19 cellular contexts compared by ENCODE assay signal in genomic region chr5:143124593-143124992, GRCh38.
DNase-seq lines count a peak whose midpoint lies in the region; ATAC-seq and TF ChIP-seq lines count a peak whose summit lies in the region.
"Had no signal": no experiment of that assay in that cellular context is flagged by ENCODE, and none has a peak within 500 bp of the region (broad histone marks: within the 10 kb centered on the region; RNA-seq: fewer than 3 reads in every experiment).

No MANE protein-coding gene starts in this region.

- H3K27ac Mint-ChIP-seq in GM23338 = peak overlapping the region; percentile 55; the same call in 1 of the 2 replicates
- H3K27ac Mint-ChIP-seq: natural killer cell had no signal

- DNase-seq in ELF-1 (ENCODE audit: low read depth, low spot score) (peak; percentile 10), GM23338 (ENCODE audit: low spot score) (no peak), erythroblast (lab: John Stamatoyannopoulos, UW) (peak; percentile 29 to 38), GM03348 (ENCODE audit: low spot score) (no peak)
- no peak for DNase-seq in stimulated activated CD4-positive, alpha-beta T cell treated with anti-CD3 and anti-CD28 coated beads, Interleukin-4, amount 100 ng/mL, for 1 hour
- DNase-seq: activated CD8-positive, alpha-beta memory T cell treated with anti-CD3 and anti-CD28 coated beads, Interleukin-2, amount 50 U/mL, for 4 hours; esophagus squamous epithelium; hippocampal formation; left ventricle myocardium inferior; MV-4-11; natural killer cell; NCI-H446; RPMI8226; stimulated activated CD4-positive, alpha-beta T cell treated with anti-CD3 and anti-CD28 coated beads, Interleukin-4, amount 100 ng/mL, for 4 hours; stimulated activated naive CD4-positive, alpha-beta T cell treated with Interleukin-2 at 50 U/mL for 16 hours had no signal

- H3K9me3 ChIP-seq in OCI-LY3 (ENCODE audit: insufficient read depth, low read length) = no peaks in the 10 kb centered on the region
- H3K9me3 ChIP-seq: esophagus squamous epithelium, left ventricle myocardium inferior had no signal

- H3K4me3 Mint-ChIP-seq in GM23338 = no peak overlapping the region
- H3K4me3 Mint-ChIP-seq: natural killer cell had no signal

- H2AFZ ChIP-seq in GM23338 = no peak overlapping the region
- H2AFZ ChIP-seq in OCI-LY3 (ENCODE audit: low read depth, low read length) = no peak overlapping the region

- TF ChIP-seq CTCF in GM23338 (conservative IDR thresholded peaks at IDR 0.05; ENCODE audit: low read depth in 2 of 2) (0 out of 4 replicates have a peak, but pooled peaks of 1 of the 2 experiments have one; percentile 7), OCI-LY3 (IDR thresholded peaks at IDR 0.05; ENCODE audit: low read depth, low read length) (no peak)

- no peaks in the 10 kb centered on the region for H3K36me3 ChIP-seq in GM23338 (ENCODE audit: insufficient read depth)
- H3K36me3 ChIP-seq in OCI-LY3 (replicated peaks; ENCODE audit: low read depth, low read length) = no peaks in the 10 kb centered on the region
- H3K36me3 ChIP-seq: esophagus squamous epithelium had no signal

- no peak for TF ChIP-seq POLR2A in erythroblast (IDR thresholded peaks at IDR 0.05; ENCODE audit: low read length)

- H3K4me1 ChIP-seq in GM23338 (ENCODE audit: insufficient read depth) (peaks cover 19% of the 10 kb centered on the region), OCI-LY3 (ENCODE audit: low read length) (peaks cover 41% of the 10 kb centered on the region)

- peaks cover 2% of the 10 kb centered on the region; the same call in 1 of the 3 replicates for H3K36me3 Mint-ChIP-seq in GM23338 (ENCODE audit: low read depth)

- H3K4me2 ChIP-seq in GM23338 = no peak overlapping the region
- H3K4me2 ChIP-seq in OCI-LY3 (ENCODE audit: low read length) = peak overlapping the region; percentile 39

- H3K79me2 ChIP-seq in GM23338 (replicated peaks; ENCODE audit: insufficient read depth) (no peaks in the 10 kb centered on the region), OCI-LY3 (ENCODE audit: low read length) (no peaks in the 10 kb centered on the region)

- H3K9ac ChIP-seq in OCI-LY3 (ENCODE audit: low read length) = no peak overlapping the region
- H3K9ac ChIP-seq: BLaER1 treated with 17β-estradiol and CSF1 and Interleukin-3, amounts not matched to agents 10 nM and 100 nM had no signal

- H3K27me3 ChIP-seq in GM23338 (ENCODE audit: insufficient read depth) (no peaks in the 10 kb centered on the region), OCI-LY3 (ENCODE audit: low read depth, low read length) (no peaks in the 10 kb centered on the region)
- H3K27me3 ChIP-seq: BLaER1 treated with 17β-estradiol and CSF1 and Interleukin-3, amounts not matched to agents 10 nM and 100 nM; esophagus squamous epithelium had no signal

- no peaks in the 10 kb centered on the region for H3F3A ChIP-seq in GM23338 (replicated peaks; ENCODE audit: low read depth)

- H3K27me3 Mint-ChIP-seq in GM23338 (ENCODE audit: insufficient read depth, low read depth, poor library complexity) = peaks cover 2% of the 10 kb centered on the region

- H3K9me2 ChIP-seq in GM23338 (ENCODE audit: insufficient read depth) = peaks cover 9% of the 10 kb centered on the region

- no peak overlapping the region for H3K4me3 ChIP-seq in GM23338
- H3K4me3 ChIP-seq in OCI-LY3 (ENCODE audit: low read length) = no peak overlapping the region
- H3K4me3 ChIP-seq: BLaER1 treated with 17β-estradiol and CSF1 and Interleukin-3, amounts not matched to agents 10 nM and 100 nM; coronary artery; esophagus squamous epithelium; left ventricle myocardium inferior had no signal

- no peak overlapping the region for H3K27ac ChIP-seq in GM23338 (ENCODE audit: low read depth)
- no peak overlapping the region for H3K27ac ChIP-seq in OCI-LY3 (ENCODE audit: low read length)
- H3K27ac ChIP-seq: BLaER1 treated with 17β-estradiol and CSF1 and Interleukin-3, amounts not matched to agents 10 nM and 100 nM; coronary artery; esophagus squamous epithelium; left ventricle myocardium inferior had no signal

- ATAC-seq in GM23338 = no peak
- no peak for ATAC-seq in GM21576 (IDR thresholded peaks at IDR 0.05; ENCODE audit: unreplicated experiment)

- H4K20me1 ChIP-seq in GM23338 (replicated peaks; ENCODE audit: insufficient read depth) (no peaks in the 10 kb centered on the region), OCI-LY3 (ENCODE audit: insufficient read depth, low read length) (no peaks in the 10 kb centered on the region)

- no peaks in the 10 kb centered on the region for H3K9me3 Mint-ChIP-seq in GM23338
- H3K9me3 Mint-ChIP-seq: natural killer cell had no signal

- H3K4me1 Mint-ChIP-seq in GM23338 = peaks cover 45% of the 10 kb centered on the region

TF ChIP-seq in GM23338, 12 proteins besides CTCF, POLR2A, EP300 and RAD21 (continues in another document):
- TF ChIP-seq REST (IDR thresholded peaks at IDR 0.05; ENCODE audit: unreplicated experiment) = no peak
- TF ChIP-seq EZH2 (IDR thresholded peaks at IDR 0.05; ENCODE audit: low read depth, unreplicated experiment) = no peak

Comparison
In these comparisons a context has a peak if more than half of its experiments do, and no peak if none do; other contexts are left out.
1. DNase-seq: peak in ELF-1 (single experiment) and erythroblast (2 of 2); none in GM23338 (single experiment), stimulated activated CD4-positive, alpha-beta T cell treated with anti-CD3 and anti-CD28 coated beads, Interleukin-4, amount 100 ng/mL, for 1 hour (single experiment) and GM03348 (single experiment).